Comparison of ENCODE assay signal across 20 cellular contexts in genomic region chr3:29420106-29420505, GRCh38.
A peak's percentile ranks its signal among the peaks of the same experiment; 100 is the strongest.
DNase-seq lines count a peak whose midpoint lies in the region; ATAC-seq and TF ChIP-seq lines count a peak whose summit lies in the region.
"Had no signal": no experiment of that assay in that cellular context is flagged by ENCODE, and none has a peak within 500 bp of the region (broad histone marks: within the 10 kb centered on the region; RNA-seq: fewer than 3 reads in every experiment).

No MANE protein-coding gene starts in this region.

- 77 to 80% methylated on average over 6 of the region's 6 CpGs for WGBS in GM23248 (ENCODE audit: low coverage in 1 of 2, low lambda C conversion rate in 2 of 2, missing lambda C conversion rate in 2 of 2), 2 experiments

- H3K4me2 ChIP-seq in GM23248 (ENCODE audit: unreplicated experiment) (peak overlapping the region; percentile 14), osteoblast (ENCODE audit: insufficient read depth, low read length) (peak overlapping the region; percentile 3)

- ATAC-seq in HG03135 (IDR thresholded peaks at IDR 0.05; ENCODE audit: unreplicated experiment) (no peak), HG02759 (IDR thresholded peaks at IDR 0.05; ENCODE audit: unreplicated experiment) (no peak)
- ATAC-seq: K562, T-cell had no signal

- H3K79me2 ChIP-seq in GM23248 (ENCODE audit: insufficient read depth): peaks cover 96% of the 10 kb centered on the region
- H3K79me2 ChIP-seq in osteoblast (ENCODE audit: insufficient read depth, low read length): peaks cover 39% of the 10 kb centered on the region

- H3K4me3 ChIP-seq in GM23248: no peak overlapping the region
- H3K4me3 ChIP-seq in adipocyte (ENCODE audit: low read length): peak overlapping the region; percentile 40
- H3K4me3 ChIP-seq in osteoblast (ENCODE audit: insufficient read depth, low read length): no peak overlapping the region
- H3K4me3 ChIP-seq: K562, Peyer's patch, SJCRH30 had no signal

- H2AFZ ChIP-seq in GM23248: no peak overlapping the region
- no peak overlapping the region for H2AFZ ChIP-seq in osteoblast (ENCODE audit: low read length)

- DNase-seq in A172 (ENCODE audit: low spot score) (peak; percentile 82), GM23248 (peak; percentile 50), adipocyte (ENCODE audit: low read depth) (no peak), osteoblast (ENCODE audit: insufficient read length, low spot score, missing footprints) (no peak), amygdala (lab: John Stamatoyannopoulos, UW) (no peak)
- no peak for DNase-seq in activated T-cell treated with anti-CD3 and anti-CD28 coated beads, Interleukin-2, amount 50 U/mL, for 48 hours
- DNase-seq: BE2C, DMS53, NCI-H1105, NCI-H2029 treated with DMSO at 0.1 percent for 48 hours, NCI-H2171, NCI-H524 treated with DMSO at 0.1 percent for 48 hours, NCI-H82, Peyer's patch, SJCRH30, T-cell had no signal

- peaks cover 13% of the 10 kb centered on the region for H3F3A ChIP-seq in GM23248 (ENCODE audit: insufficient read depth)

- no peaks in the 10 kb centered on the region for H3K9me2 ChIP-seq in GM23248 (ENCODE audit: insufficient read depth)

- H3K27me3 ChIP-seq in GM23248 (replicated peaks; ENCODE audit: insufficient read depth) (no peaks in the 10 kb centered on the region), adipocyte (replicated peaks; ENCODE audit: control insufficient read depth, insufficient read depth, low read length) (no peaks in the 10 kb centered on the region), osteoblast (ENCODE audit: insufficient read depth, low read length) (no peaks in the 10 kb centered on the region)
- H3K27me3 ChIP-seq: BE2C, Peyer's patch, SJCRH30 had no signal

- H3K9me3 ChIP-seq in GM23248 (ENCODE audit: low read depth): no peaks in the 10 kb centered on the region
- H3K9me3 ChIP-seq in adipocyte (ENCODE audit: control insufficient read depth, low read length): no peaks in the 10 kb centered on the region
- no peaks in the 10 kb centered on the region for H3K9me3 ChIP-seq in osteoblast (ENCODE audit: low read depth, low read length)
- H3K9me3 ChIP-seq: BE2C, Peyer's patch, SJCRH30 had no signal

- H3K36me3 ChIP-seq in GM23248 (ENCODE audit: low read depth): 0 out of 2 replicates have a peak, but pooled peaks cover 5% of the 10 kb centered on the region
- no peaks in the 10 kb centered on the region for H3K36me3 ChIP-seq in adipocyte (ENCODE audit: control insufficient read depth, insufficient read depth, low read length, severe bottlenecking)
- H3K36me3 ChIP-seq in osteoblast (ENCODE audit: insufficient read depth, low read length): no peaks in the 10 kb centered on the region
- H3K36me3 ChIP-seq: BE2C, Peyer's patch, SJCRH30 had no signal

- in situ Hi-C loops in GM23248 (cut with MboI): no loop called here

- H3K4me1 ChIP-seq in GM23248 (ENCODE audit: insufficient read depth) (peaks cover 13% of the 10 kb centered on the region), adipocyte (ENCODE audit: control insufficient read depth, insufficient read depth, low read length) (peaks cover 17% of the 10 kb centered on the region), osteoblast (ENCODE audit: insufficient read depth, low read length) (peaks cover 24% of the 10 kb centered on the region)
- H3K4me1 ChIP-seq: Peyer's patch, SJCRH30 had no signal

- H4K20me1 ChIP-seq in GM23248 (ENCODE audit: insufficient read depth) (no peaks in the 10 kb centered on the region), osteoblast (ENCODE audit: insufficient read depth, low read length) (peaks cover 5% of the 10 kb centered on the region)

- no peak overlapping the region; the same call in 1 of the 2 replicates for H3K27ac ChIP-seq in GM23248
- H3K27ac ChIP-seq in osteoblast (ENCODE audit: low read depth, low read length): no peak overlapping the region
- H3K27ac ChIP-seq: 22Rv1, Peyer's patch, SJCRH30 had no signal

- H3K9ac ChIP-seq in GM23248 (no peak overlapping the region), adipocyte (ENCODE audit: low read length) (peak overlapping the region; percentile 19)

- TF ChIP-seq CTCF in osteoblast (IDR thresholded peaks at IDR 0.05; ENCODE audit: extremely low read depth, low read depth, low read length): no peak

Comparison
In these comparisons a context has a peak if more than half of its experiments do, and no peak if none do; other contexts are left out.
1. DNase-seq: peak in A172 (single experiment) and GM23248 (single experiment); none in adipocyte (single experiment), osteoblast (single experiment), amygdala (0 of 56) and activated T-cell treated with anti-CD3 and anti-CD28 coated beads, Interleukin-2, amount 50 U/mL, for 48 hours (0 of 2).